Comparison of ENCODE assay signal across 8 cellular contexts in genomic region chr17:4740025-4740351, GRCh38. TPM values are rescaled to one million over a fixed set of nuclear protein-coding genes. Genes with fewer than 3 reads are reported as not detected.
DNase-seq lines count a peak whose midpoint lies in the region; ATAC-seq and TF ChIP-seq lines count a peak whose summit lies in the region.

No MANE protein-coding gene starts in this region.

- H3K27me3 ChIP-seq in ectodermal cell (ENCODE audit: control insufficient read depth, insufficient read depth, low read length, poor library complexity, severe bottlenecking): peaks cover 93% of the 10 kb centered on the region

- H3K27ac Mint-ChIP-seq in natural killer cell: peak overlapping the region in 1 of 2 donors; percentile 81

- H3K36me3 Mint-ChIP-seq in natural killer cell: no peaks in the 10 kb centered on the region

- DNase-seq in AG09309 (ENCODE audit: low read depth) (no peak), natural killer cell (no peak), ACHN (no peak)
- DNase-seq in Jurkat, Clone E6-1 (ENCODE audit: low read depth, low spot score): no peak

- H3K9me3 ChIP-seq in ectodermal cell (ENCODE audit: control insufficient read depth, low read length): no peaks in the 10 kb centered on the region

- H3K27me3 Mint-ChIP-seq in natural killer cell (ENCODE audit: low read depth in 2 of 2): peaks cover 18 to 47% of the 10 kb centered on the region in 2 donors

- intact Hi-C loops in natural killer cell (cut with micrococcal nuclease): no loop called here

- H3K4me3 Mint-ChIP-seq in natural killer cell: peak overlapping the region; percentile 89

- ATAC-seq in natural killer cell: no peak
- ATAC-seq in esophagus mucosa: no peak
- no peak for ATAC-seq in GM21737 (IDR thresholded peaks at IDR 0.05; ENCODE audit: unreplicated experiment)
- ATAC-seq in GM19023 (IDR thresholded peaks at IDR 0.05; ENCODE audit: unreplicated experiment): no peak

- TF ChIP-seq CTCF in AG09309 (IDR thresholded peaks at IDR 0.05; ENCODE audit: control insufficient read depth, insufficient read depth, low read depth, low read length, missing control alignments) (no peak), natural killer cell (IDR thresholded peaks at IDR 0.05) (no peak)

- peak overlapping the region; percentile 72 for H3K4me3 ChIP-seq in AG09309 (ENCODE audit: control insufficient read depth, low read depth, low read length)
- peak overlapping the region; percentile 49 for H3K4me3 ChIP-seq in Jurkat, Clone E6-1 (ENCODE audit: low read length)
- peak overlapping the region; percentile 44 for H3K4me3 ChIP-seq in ectodermal cell (ENCODE audit: insufficient read depth, low read depth, low read length)

- 17 to 19% methylated on average over 13 of the region's 13 CpGs for WGBS in ectodermal cell, 2 experiments

- no peaks in the 10 kb centered on the region for H3K9me3 Mint-ChIP-seq in natural killer cell

- no peak overlapping the region for H3K27ac ChIP-seq in ectodermal cell (ENCODE audit: insufficient read depth, low read depth, low read length, poor library complexity, severe bottlenecking)

- peaks cover 16 to 26% of the 10 kb centered on the region in 2 donors for H3K4me1 Mint-ChIP-seq in natural killer cell

- no peaks in the 10 kb centered on the region for H3K36me3 ChIP-seq in ectodermal cell (ENCODE audit: control insufficient read depth, insufficient read depth, low read length)

- peaks cover 3% of the 10 kb centered on the region for H3K4me1 ChIP-seq in ectodermal cell (ENCODE audit: control insufficient read depth, insufficient read depth, low read length)

- in situ Hi-C loops in ACHN (cut with HindIII; ENCODE audit: low pct_ligation_motif_present, low pct_unique_long_range_greater_than_20kb, low sequenced_read_pairs): no loop called here

RNA-seq across cellular contexts. Expression of gene CXCL16, which starts 0.3 kb away (rescaled TPM):
- polyA plus RNA-seq in Jurkat, Clone E6-1 (2012; ENCODE audit: insufficient read depth, insufficient read length): 4.0 TPM
- polyA plus RNA-seq in ectodermal cell (2013, experiment 1 of 4): 0.74 TPM
- 0.12 TPM for polyA plus RNA-seq in ectodermal cell (2013, experiment 2 of 4)
- polyA plus RNA-seq in ectodermal cell (2013, experiment 3 of 4): 0.53 TPM
- polyA plus RNA-seq in ectodermal cell (2013, experiment 4 of 4): 0.49 TPM
- 10 to 100 TPM in 2 of 3 donors, 1 to 10 TPM in 1; 4.0 to 31.8 (median 16.0) TPM for total RNA-seq in natural killer cell
- 15.7 TPM for total RNA-seq in esophagus mucosa

RNA-seq across cellular contexts. Expression of gene ZMYND15, which starts 0.4 kb away (rescaled TPM):
- not detected for polyA plus RNA-seq in Jurkat, Clone E6-1 (2012; ENCODE audit: insufficient read depth, insufficient read length)
- not detected for polyA plus RNA-seq in ectodermal cell (2013, experiment 1 of 4)
- 0.14 TPM for polyA plus RNA-seq in ectodermal cell (2013, experiment 2 of 4)
- 0.11 TPM for polyA plus RNA-seq in ectodermal cell (2013, experiment 3 of 4)
- 0.20 TPM for polyA plus RNA-seq in ectodermal cell (2013, experiment 4 of 4)
- total RNA-seq in natural killer cell (1 to 10 TPM in 1 of 3 donors, under 1 TPM in 2; 0.52 to 3.5 (median 0.93) TPM), esophagus mucosa (0.36 TPM)

RNA-seq across cellular contexts. Expression of gene MED11, which starts 8.8 kb away (rescaled TPM):
- polyA plus RNA-seq in Jurkat, Clone E6-1 (2012; ENCODE audit: insufficient read depth, insufficient read length): 54.2 TPM
- polyA plus RNA-seq in ectodermal cell (2013, experiment 1 of 4): 27.8 TPM
- polyA plus RNA-seq in ectodermal cell (2013, experiment 2 of 4): 28.3 TPM
- polyA plus RNA-seq in ectodermal cell (2013, experiment 3 of 4): 25.7 TPM
- 33.8 TPM for polyA plus RNA-seq in ectodermal cell (2013, experiment 4 of 4)
- 10 to 100 TPM in 2 of 3 donors, 1 to 10 TPM in 1; 9.1 to 15.0 (median 10.5) TPM for total RNA-seq in natural killer cell
- total RNA-seq in esophagus mucosa: 15.6 TPM

RNA-seq across cellular contexts. Expression of gene ARRB2, which starts 29.6 kb away (rescaled TPM):
- polyA plus RNA-seq in Jurkat, Clone E6-1 (2012; ENCODE audit: insufficient read depth, insufficient read length): 199 TPM
- polyA plus RNA-seq in ectodermal cell (2013, experiment 1 of 4): 83.1 TPM
- 76.9 TPM for polyA plus RNA-seq in ectodermal cell (2013, experiment 2 of 4)
- polyA plus RNA-seq in ectodermal cell (2013, experiment 3 of 4): 71.7 TPM
- polyA plus RNA-seq in ectodermal cell (2013, experiment 4 of 4): 74.5 TPM
- total RNA-seq in natural killer cell (100 to 1,000 TPM; 314 to 374 (median 335) TPM), esophagus mucosa (13.7 TPM)

RNA-seq across cellular contexts. Expression of gene TM4SF5, which starts 31.7 kb away (rescaled TPM):
- polyA plus RNA-seq in Jurkat, Clone E6-1 (2012; ENCODE audit: insufficient read depth, insufficient read length): not detected
- polyA plus RNA-seq in ectodermal cell (2013, experiment 1 of 4): not detected
- polyA plus RNA-seq in ectodermal cell (2013, experiment 2 of 4): not detected
- not detected for polyA plus RNA-seq in ectodermal cell (2013, experiment 3 of 4)
- not detected for polyA plus RNA-seq in ectodermal cell (2013, experiment 4 of 4)
- total RNA-seq in natural killer cell (not detected), esophagus mucosa (not detected)
